ENCODE assay signal across 12 cellular contexts in the genomic region with DNA sequence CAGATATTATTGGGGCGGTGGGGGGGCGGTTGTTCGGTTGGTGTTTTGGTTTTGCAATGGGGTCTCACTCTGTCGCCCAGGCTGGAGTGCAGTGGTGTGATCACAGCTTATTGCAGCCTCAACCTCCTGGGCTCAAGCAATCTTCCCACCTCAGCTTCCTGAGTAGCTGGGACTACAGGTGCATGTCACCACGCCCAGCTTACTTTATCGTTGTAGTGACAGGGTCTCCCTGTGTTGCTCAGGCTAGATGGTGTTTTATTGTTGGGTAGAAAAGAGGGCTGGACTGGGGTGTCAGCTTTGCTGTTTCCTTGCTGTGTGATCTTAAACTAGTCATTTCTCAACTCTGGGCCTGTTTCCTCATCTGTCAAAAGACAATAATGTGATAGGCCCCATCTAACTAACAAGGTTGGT. TPM values are rescaled to one million over a fixed set of nuclear protein-coding genes. Genes with fewer than 3 reads are reported as not detected.
A peak's percentile ranks its signal among the peaks of the same experiment; 100 is the strongest.
DNase-seq lines count a peak whose midpoint lies in the region; ATAC-seq and TF ChIP-seq lines count a peak whose summit lies in the region.
"Had no signal": no experiment of that assay in that cellular context is flagged by ENCODE, and none has a peak within 500 bp of the region (broad histone marks: within the 10 kb centered on the region; RNA-seq: fewer than 3 reads in every experiment).

No MANE protein-coding gene starts in this region.

- peaks cover 44% of the 10 kb centered on the region for H3K4me1 Mint-ChIP-seq in dendritic cell treated with granulocyte-macrophage colony-stimulating factor and Interleukin-4, amounts not matched to agents 40 ng/mL and 50 ng/mL, for 4 days (ENCODE audit: low read depth)
- peaks cover 6% of the 10 kb centered on the region for H3K4me1 Mint-ChIP-seq in GM23338

- no peaks in the 10 kb centered on the region for H3K9me3 Mint-ChIP-seq in dendritic cell treated with granulocyte-macrophage colony-stimulating factor and Interleukin-4, amounts not matched to agents 40 ng/mL and 50 ng/mL, for 4 days
- H3K9me3 Mint-ChIP-seq in GM23338, result no peaks in the 10 kb centered on the region

- H3K79me2 ChIP-seq in GM23338 (replicated peaks; ENCODE audit: insufficient read depth), result no peaks in the 10 kb centered on the region

- H3K27me3 Mint-ChIP-seq in dendritic cell treated with granulocyte-macrophage colony-stimulating factor and Interleukin-4, amounts not matched to agents 40 ng/mL and 50 ng/mL, for 4 days, result peaks cover 4% of the 10 kb centered on the region
- H3K27me3 Mint-ChIP-seq in GM23338 (ENCODE audit: insufficient read depth, low read depth, poor library complexity), result peaks cover 8% of the 10 kb centered on the region

- no peaks in the 10 kb centered on the region for H3K9me2 ChIP-seq in GM23338 (ENCODE audit: insufficient read depth)

- H3K9me3 ChIP-seq in SJSA1 (replicated peaks) (no peaks in the 10 kb centered on the region), heart right ventricle (no peaks in the 10 kb centered on the region)
- H3K9me3 ChIP-seq: gastrocnemius medialis had no signal

- no peak overlapping the region for H3K4me3 ChIP-seq in SJSA1
- H3K4me3 ChIP-seq in urinary bladder (ENCODE audit: low read depth, low read length), result no peak overlapping the region
- no peak overlapping the region for H3K4me3 ChIP-seq in GM23338
- no peak overlapping the region for H3K4me3 ChIP-seq in heart right ventricle
- H3K4me3 ChIP-seq: gastrocnemius medialis had no signal

- no peak overlapping the region for H3K4me3 Mint-ChIP-seq in dendritic cell treated with granulocyte-macrophage colony-stimulating factor and Interleukin-4, amounts not matched to agents 40 ng/mL and 50 ng/mL, for 4 days
- H3K4me3 Mint-ChIP-seq in GM23338, result no peak overlapping the region

- DNase-seq in stimulated activated CD4-positive, alpha-beta T cell treated with anti-CD3 and anti-CD28 coated beads, Interleukin-1b, Interleukin-23, amount 100 ng/mL, for 48 hours, result peak; percentile 18
- DNase-seq in stimulated activated CD4-positive, alpha-beta T cell treated with anti-CD3 and anti-CD28 coated beads, Interleukin-12 subunit alpha, Interleukin-12 subunit beta, amount 100 ng/mL, for 4 hours, result no peak
- DNase-seq in SJSA1 (ENCODE audit: low read depth in 1 of 2, low spot score in 2 of 2), result no peak
- no peak for DNase-seq in GM23338 (ENCODE audit: low spot score)
- no peak for DNase-seq in heart right ventricle
- DNase-seq: kidney, NCI-H2107 had no signal

- no peak overlapping the region for H3K4me2 ChIP-seq in GM23338

- H3K27ac Mint-ChIP-seq in dendritic cell treated with granulocyte-macrophage colony-stimulating factor and Interleukin-4, amounts not matched to agents 40 ng/mL and 50 ng/mL, for 4 days, result peak overlapping the region; percentile 27
- H3K27ac Mint-ChIP-seq in GM23338, result no peak overlapping the region

- H2AFZ ChIP-seq in GM23338, result no peak overlapping the region

- ATAC-seq in GM18868 (IDR thresholded peaks at IDR 0.05; ENCODE audit: unreplicated experiment), result no peak
- ATAC-seq in GM23338, result no peak
- no peak for ATAC-seq in heart right ventricle
- ATAC-seq: gastrocnemius medialis had no signal

- no peaks in the 10 kb centered on the region for H4K20me1 ChIP-seq in GM23338 (replicated peaks; ENCODE audit: insufficient read depth)

- H3F3A ChIP-seq in GM23338 (replicated peaks; ENCODE audit: low read depth), result no peaks in the 10 kb centered on the region; the same call in 1 of the 2 replicates

- H3K27me3 ChIP-seq in SJSA1 (replicated peaks) (no peaks in the 10 kb centered on the region), GM23338 (ENCODE audit: insufficient read depth) (no peaks in the 10 kb centered on the region), heart right ventricle (no peaks in the 10 kb centered on the region)
- H3K27me3 ChIP-seq: gastrocnemius medialis had no signal

- TF ChIP-seq CTCF in GM23338 (conservative IDR thresholded peaks at IDR 0.05; ENCODE audit: low read depth in 2 of 2) (no peak), heart right ventricle (IDR thresholded peaks at IDR 0.05) (no peak)

- WGBS in urinary bladder, result 92% methylated on average over 6 of the region's 6 CpGs
- WGBS in heart right ventricle, 2 donors, result 92 to 98% methylated on average over 6 of the region's 6 CpGs

- H3K27ac ChIP-seq in SJSA1, result peak overlapping the region; percentile 64
- H3K27ac ChIP-seq in urinary bladder (ENCODE audit: low read depth), result peak overlapping the region; percentile 39
- H3K27ac ChIP-seq in GM23338 (ENCODE audit: low read depth), result no peak overlapping the region
- H3K27ac ChIP-seq in heart right ventricle, result peak overlapping the region in 1 of 10 donors; percentile 77
- H3K27ac ChIP-seq: gastrocnemius medialis, VCaP had no signal

- H3K36me3 ChIP-seq in SJSA1 (no peaks in the 10 kb centered on the region), urinary bladder (ENCODE audit: insufficient read depth) (no peaks in the 10 kb centered on the region), GM23338 (ENCODE audit: insufficient read depth) (no peaks in the 10 kb centered on the region), heart right ventricle (no peaks in the 10 kb centered on the region)
- H3K36me3 ChIP-seq: gastrocnemius medialis had no signal

- H3K4me1 ChIP-seq in SJSA1 (replicated peaks) (peaks cover 28% of the 10 kb centered on the region), urinary bladder (ENCODE audit: insufficient read depth) (no peaks in the 10 kb centered on the region), GM23338 (ENCODE audit: insufficient read depth) (peaks cover 5% of the 10 kb centered on the region), heart right ventricle (peaks cover 0 to 64% (median 8%) of the 10 kb centered on the region in 9 donors)

- no peaks in the 10 kb centered on the region for H3K36me3 Mint-ChIP-seq in dendritic cell treated with granulocyte-macrophage colony-stimulating factor and Interleukin-4, amounts not matched to agents 40 ng/mL and 50 ng/mL, for 4 days (ENCODE audit: low read depth)
- no peaks in the 10 kb centered on the region for H3K36me3 Mint-ChIP-seq in GM23338 (ENCODE audit: low read depth)

- intact Hi-C loops in dendritic cell treated with granulocyte-macrophage colony-stimulating factor and Interleukin-4, amounts not matched to agents 40 ng/mL and 50 ng/mL, for 4 days (cut with micrococcal nuclease), result no loop called here
- intact Hi-C loops in heart right ventricle (cut with DNase I), result loop anchor here in 1 of 10 donors (5.0 to 10.0 kb wide), 2 partner anchors 42 to 910 kb away; no protein-coding TSS in a partner anchor

TF ChIP-seq in GM23338, 12 proteins besides CTCF, POLR2A, EP300 and RAD21 (continues in another document):
- no peak for TF ChIP-seq EZH2phosphoT487 (IDR thresholded peaks at IDR 0.05; ENCODE audit: unreplicated experiment)
- TF ChIP-seq ZNF331 (CRISPR knock-in tag; IDR thresholded peaks at IDR 0.05; ENCODE audit: low read depth), result no peak
- no peak for TF ChIP-seq POLR2AphosphoS5 (IDR thresholded peaks at IDR 0.05; ENCODE audit: low read depth)
- no peak for TF ChIP-seq EZH2 (IDR thresholded peaks at IDR 0.05; ENCODE audit: low read depth, unreplicated experiment)
- TF ChIP-seq JUNB (IDR thresholded peaks at IDR 0.05; ENCODE audit: unreplicated experiment), result no peak
- TF ChIP-seq, protein P1, sequence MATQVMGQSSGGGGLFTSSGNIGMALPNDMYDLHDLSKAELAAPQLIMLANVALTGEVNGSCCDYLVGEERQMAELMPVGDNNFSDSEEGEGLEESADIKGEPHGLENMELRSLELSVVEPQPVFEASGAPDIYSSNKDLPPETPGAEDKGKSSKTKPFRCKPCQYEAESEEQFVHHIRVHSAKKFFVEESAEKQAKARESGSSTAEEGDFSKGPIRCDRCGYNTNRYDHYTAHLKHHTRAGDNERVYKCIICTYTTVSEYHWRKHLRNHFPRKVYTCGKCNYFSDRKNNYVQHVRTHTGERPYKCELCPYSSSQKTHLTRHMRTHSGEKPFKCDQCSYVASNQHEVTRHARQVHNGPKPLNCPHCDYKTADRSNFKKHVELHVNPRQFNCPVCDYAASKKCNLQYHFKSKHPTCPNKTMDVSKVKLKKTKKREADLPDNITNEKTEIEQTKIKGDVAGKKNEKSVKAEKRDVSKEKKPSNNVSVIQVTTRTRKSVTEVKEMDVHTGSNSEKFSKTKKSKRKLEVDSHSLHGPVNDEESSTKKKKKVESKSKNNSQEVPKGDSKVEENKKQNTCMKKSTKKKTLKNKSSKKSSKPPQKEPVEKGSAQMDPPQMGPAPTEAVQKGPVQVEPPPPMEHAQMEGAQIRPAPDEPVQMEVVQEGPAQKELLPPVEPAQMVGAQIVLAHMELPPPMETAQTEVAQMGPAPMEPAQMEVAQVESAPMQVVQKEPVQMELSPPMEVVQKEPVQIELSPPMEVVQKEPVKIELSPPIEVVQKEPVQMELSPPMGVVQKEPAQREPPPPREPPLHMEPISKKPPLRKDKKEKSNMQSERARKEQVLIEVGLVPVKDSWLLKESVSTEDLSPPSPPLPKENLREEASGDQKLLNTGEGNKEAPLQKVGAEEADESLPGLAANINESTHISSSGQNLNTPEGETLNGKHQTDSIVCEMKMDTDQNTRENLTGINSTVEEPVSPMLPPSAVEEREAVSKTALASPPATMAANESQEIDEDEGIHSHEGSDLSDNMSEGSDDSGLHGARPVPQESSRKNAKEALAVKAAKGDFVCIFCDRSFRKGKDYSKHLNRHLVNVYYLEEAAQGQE (IDR thresholded peaks at IDR 0.05; ENCODE audit: unreplicated experiment), result no peak
- TF ChIP-seq CREB1 (CRISPR knock-in tag; IDR thresholded peaks at IDR 0.05; ENCODE audit: low read depth), result no peak
- TF ChIP-seq NANOG (IDR thresholded peaks at IDR 0.05; ENCODE audit: borderline replicate concordance), result no peak
- TF ChIP-seq ZNF114 (CRISPR knock-in tag; IDR thresholded peaks at IDR 0.05), result no peak
- no peak for TF ChIP-seq STAT1 (IDR thresholded peaks at IDR 0.05; ENCODE audit: unreplicated experiment)

RNA-seq across cellular contexts. Expression of a gene that starts 17.5 kb away (rescaled TPM):
- total RNA-seq in SJSA1 (2014; rRNA removed; shearing (Covaris generic)), result 510 and 668 TPM in 2 replicates
- total RNA-seq in urinary bladder (150 TPM), heart right ventricle (100 to 1,000 TPM; 132 to 345 (median 189) TPM)
- polyA plus RNA-seq in urinary bladder (258 TPM), GM23338 (2016; fragmentation: Nextera tagmentation; extraction: Ambion mirVana) (55.4 and 58.4 TPM in 2 replicates), heart right ventricle (100 to 1,000 TPM; 134 to 243 TPM)
- 204 and 233 TPM in 2 replicates for total RNA-seq in GM23338 (2014; rRNA removed; shearing (Covaris generic))
